ENCODE assay signal across 8 cellular contexts in the genomic region with DNA sequence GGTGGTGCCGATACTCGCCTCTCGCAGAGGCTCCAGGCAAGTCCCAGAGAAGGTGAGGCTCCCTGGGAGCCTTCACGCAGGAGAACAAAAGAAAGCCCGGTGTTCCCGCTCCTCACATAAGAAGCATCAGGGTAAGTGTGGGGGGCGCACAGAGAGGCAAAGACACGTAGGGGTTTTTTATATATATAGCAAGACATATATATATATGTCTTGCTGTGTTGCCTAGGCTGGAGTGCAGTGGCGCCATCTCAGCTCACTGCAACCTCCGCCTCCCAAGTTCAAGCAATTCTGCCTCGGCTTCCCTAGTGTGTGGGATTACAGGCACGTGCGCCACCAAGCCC.
DNase-seq lines count a peak whose midpoint lies in the region; TF ChIP-seq lines count a peak whose summit lies in the region.

No MANE protein-coding gene starts in this region.

- no peaks in the 10 kb centered on the region for H3K79me2 ChIP-seq in hepatocyte

- no peak for TF ChIP-seq POLR2A in adrenal gland (IDR thresholded peaks at IDR 0.05)

- DNase-seq in activated naive CD4-positive, alpha-beta T cell treated with anti-CD3 and anti-CD28 coated beads for 36 hours, result no peak
- DNase-seq in activated naive CD4-positive, alpha-beta T cell treated with anti-CD3 and anti-CD28 coated beads, Interleukin-2, amount 50 U/mL, for 16 hours, result no peak
- DNase-seq in SJCRH30 (no peak), hepatocyte (ENCODE audit: low spot score) (no peak), tibial artery (no peak), cerebellar cortex (ENCODE audit: low spot score) (no peak), adrenal gland (no peak), KG1 (lab: John Stamatoyannopoulos, UW) (no peak)

- TF ChIP-seq CTCF in hepatocyte (IDR thresholded peaks at IDR 0.05; ENCODE audit: poor library complexity) (no peak), tibial artery (IDR thresholded peaks at IDR 0.05) (no peak), adrenal gland (IDR thresholded peaks at IDR 0.05) (no peak)

- H3K27me3 ChIP-seq in SJCRH30 (no peaks in the 10 kb centered on the region), hepatocyte (no peaks in the 10 kb centered on the region), tibial artery (no peaks in the 10 kb centered on the region), adrenal gland (no peaks in the 10 kb centered on the region)

- WGBS in hepatocyte (ENCODE audit: low lambda C conversion rate, missing lambda C conversion rate), result 43% methylated on average over 13 of the region's 13 CpGs
- 36 to 38% (median 36%) methylated on average over 13 of the region's 13 CpGs for WGBS in adrenal gland, 4 donors

- H3K36me3 ChIP-seq in SJCRH30, result no peaks in the 10 kb centered on the region
- H3K36me3 ChIP-seq in hepatocyte (replicated peaks; ENCODE audit: insufficient read depth, low read depth), result no peaks in the 10 kb centered on the region
- H3K36me3 ChIP-seq in tibial artery, result no peaks in the 10 kb centered on the region
- H3K36me3 ChIP-seq in adrenal gland (replicated peaks in 1 of 2), result no peaks in the 10 kb centered on the region

- H3K9me3 ChIP-seq in SJCRH30 (replicated peaks), result no peaks in the 10 kb centered on the region
- no peaks in the 10 kb centered on the region for H3K9me3 ChIP-seq in hepatocyte (ENCODE audit: low read depth)
- no peaks in the 10 kb centered on the region for H3K9me3 ChIP-seq in tibial artery
- no peaks in the 10 kb centered on the region for H3K9me3 ChIP-seq in adrenal gland (replicated peaks in 1 of 3)

- no peaks in the 10 kb centered on the region for H3K27me3 Mint-ChIP-seq in activated naive CD4-positive, alpha-beta T cell treated with anti-CD3 and anti-CD28 coated beads for 36 hours (ENCODE audit: low read depth)

- no peak overlapping the region for H3K27ac ChIP-seq in SJCRH30
- no peak overlapping the region for H3K27ac ChIP-seq in hepatocyte
- H3K27ac ChIP-seq in tibial artery, result peak overlapping the region; percentile 28 to 45
- peak overlapping the region in 1 of 5 donors; percentile 56 for H3K27ac ChIP-seq in adrenal gland

- no peaks in the 10 kb centered on the region for H3K9me3 Mint-ChIP-seq in activated naive CD4-positive, alpha-beta T cell treated with anti-CD3 and anti-CD28 coated beads for 36 hours

- intact Hi-C loops in activated naive CD4-positive, alpha-beta T cell treated with anti-CD3 and anti-CD28 coated beads for 36 hours (cut with micrococcal nuclease), result loop anchor here (1.0 to 2.0 kb wide), 2 partner anchors 160 to 702 kb away; no protein-coding TSS in a partner anchor
- intact Hi-C loops in tibial artery (cut with DNase I; ENCODE audit: low total_unique reads), result loop anchor here (5.0 to 10.0 kb wide), 2 partner anchors 272 to 465 kb away; partner anchors contain the start of gene CUL1
- intact Hi-C loops in adrenal gland (cut with DNase I), result loop anchor here in 1 of 2 donors (5.0 kb wide), 1 partner anchor 465 kb away; no protein-coding TSS in a partner anchor

- H2AFZ ChIP-seq in hepatocyte, result no peak overlapping the region

- CTCF ChIA-PET in activated naive CD4-positive, alpha-beta T cell treated with anti-CD3 and anti-CD28 coated beads for 36 hours (lab: Charles Lee), result interaction anchor here (1.0 to 2.9 kb wide), 10 partner anchors 9 to 462 kb away, joined by 3 to 27 read pairs (median 4); no protein-coding TSS in a partner anchor

- H3K36me3 Mint-ChIP-seq in activated naive CD4-positive, alpha-beta T cell treated with anti-CD3 and anti-CD28 coated beads for 36 hours (ENCODE audit: low read depth), result no peaks in the 10 kb centered on the region

- H3K4me1 Mint-ChIP-seq in activated naive CD4-positive, alpha-beta T cell treated with anti-CD3 and anti-CD28 coated beads for 36 hours (ENCODE audit: low read depth), result peaks cover 25% of the 10 kb centered on the region

- no peaks in the 10 kb centered on the region for H4K20me1 ChIP-seq in hepatocyte (ENCODE audit: insufficient read depth, poor library complexity, severe bottlenecking)

- peak overlapping the region; percentile 55 for H3K4me3 Mint-ChIP-seq in activated naive CD4-positive, alpha-beta T cell treated with anti-CD3 and anti-CD28 coated beads for 36 hours

- H3K4me3 ChIP-seq in SJCRH30 (peak overlapping the region; percentile 28), hepatocyte (no peak overlapping the region), tibial artery (peak overlapping the region; percentile 44 to 52), adrenal gland (peak overlapping the region in 1 of 4 donors; percentile 63)

- H3K4me2 ChIP-seq in hepatocyte, result peak overlapping the region; percentile 72

- no peaks in the 10 kb centered on the region for H3K9me2 ChIP-seq in hepatocyte (replicated peaks; ENCODE audit: insufficient read depth)

- no peak overlapping the region for H3K27ac Mint-ChIP-seq in activated naive CD4-positive, alpha-beta T cell treated with anti-CD3 and anti-CD28 coated beads for 36 hours

- peaks cover 4% of the 10 kb centered on the region; the same call in 1 of the 2 replicates for H3K4me1 ChIP-seq in SJCRH30
- no peaks in the 10 kb centered on the region for H3K4me1 ChIP-seq in hepatocyte (ENCODE audit: insufficient read depth)
- peaks cover 0 to 21% (median 11%) of the 10 kb centered on the region in 4 donors for H3K4me1 ChIP-seq in tibial artery
- H3K4me1 ChIP-seq in adrenal gland (replicated peaks in 1 of 2), result no peaks in the 10 kb centered on the region

Comparison
In these comparisons a context has a peak if more than half of its experiments do, and no peak if none do; other contexts are left out.
1. H3K27ac ChIP-seq: peak in tibial artery (2 of 2); none in SJCRH30 (single experiment) and hepatocyte (single experiment).